ENCODE assay signal across 30 cellular contexts in the genomic region with DNA sequence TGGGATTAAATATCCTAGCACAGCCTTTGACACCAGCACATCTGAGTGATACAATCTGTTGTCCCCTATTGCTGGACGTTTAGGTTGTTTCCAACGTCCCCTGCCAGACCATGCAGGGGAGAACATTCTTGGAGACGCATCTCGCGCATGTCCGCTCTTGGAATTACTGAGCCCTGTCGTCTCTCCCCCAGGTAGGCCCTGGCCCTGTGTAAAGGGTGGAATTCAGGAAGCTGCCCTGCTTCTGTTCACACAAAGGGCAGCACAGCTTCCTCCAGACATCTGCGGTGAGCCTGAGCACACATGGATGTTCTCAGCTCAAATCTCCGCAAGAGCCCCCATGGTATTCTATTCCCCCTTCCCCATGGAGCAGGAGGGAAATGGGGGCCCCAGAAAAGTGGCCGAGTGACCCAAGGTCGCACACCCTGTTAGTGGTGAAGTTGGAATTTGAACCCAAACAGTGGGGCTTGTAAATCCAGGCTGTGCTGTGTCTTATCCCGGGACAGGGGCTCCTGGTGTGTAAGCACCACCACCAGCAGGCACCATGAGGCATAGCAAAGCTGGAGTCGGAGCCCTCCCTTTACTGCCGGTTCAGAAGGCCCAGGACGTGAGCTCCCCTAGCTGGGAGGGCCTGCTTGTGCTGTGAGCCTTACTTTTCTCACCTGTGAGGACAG. TPM values are rescaled to one million over a fixed set of nuclear protein-coding genes. Genes with fewer than 3 reads are reported as not detected.
"Had no signal": no experiment of that assay in that cellular context is flagged by ENCODE, and none has a peak within 500 bp of the region (broad histone marks: within the 10 kb centered on the region; RNA-seq: fewer than 3 reads in every experiment).

No MANE protein-coding gene starts in this region.

- H3K36me3 Mint-ChIP-seq: activated naive CD4-positive, alpha-beta T cell treated with anti-CD3 and anti-CD28 coated beads, Interleukin-2, amount 50 U/mL, for 24 hours; memory B cell; type B pancreatic cell had no signal

- DNase-seq: activated CD4-positive, alpha-beta T cell treated with anti-CD3 and anti-CD28 coated beads, Interleukin-2, amount 10 ng/mL, durations not matched to agents 24 days and 14 days; activated CD8-positive, alpha-beta T cell treated with anti-CD3 and anti-CD28 coated beads, Interleukin-2, amount 10 ng/mL, durations not matched to agents 7 days and 5 days; activated gamma-delta T cell treated with Interleukin-2 at 50 U/mL for 16 hours; activated T-cell treated with anti-CD3 and anti-CD28 coated beads, Interleukin-2, amount 50 U/mL, for 1 hour; anterior cingulate cortex; brain microvascular endothelial cell; caudate nucleus; effector memory CD4-positive, alpha-beta T cell; glutamatergic neuron; hippocampal formation; left cardiac atrium; occipital lobe; stimulated activated CD4-positive, alpha-beta T cell treated with anti-CD3 and anti-CD28 coated beads, Interleukin-4, amount 100 ng/mL, for 24 hours; stimulated activated naive CD4-positive, alpha-beta T cell treated with Interleukin-2 at 50 U/mL for 16 hours; T1000 had no signal

- H3K36me3 ChIP-seq: brain microvascular endothelial cell, thoracic aorta had no signal

- H3K4me3 Mint-ChIP-seq: activated CD4-positive, alpha-beta T cell treated with anti-CD3 and anti-CD28 coated beads, Interleukin-2, amount 10 ng/mL, durations not matched to agents 24 days and 14 days; activated CD8-positive, alpha-beta T cell treated with anti-CD3 and anti-CD28 coated beads, Interleukin-2, amount 10 ng/mL, durations not matched to agents 7 days and 5 days; activated naive CD4-positive, alpha-beta T cell treated with anti-CD3 and anti-CD28 coated beads, Interleukin-2, amount 50 U/mL, for 24 hours; memory B cell; nephron; T-helper 1 cell treated with Interleukin-12 subunit alpha and Interleukin-12 subunit beta and Interleukin-4 antibody, amounts not matched to agents 30 μg/mL and 1 μg/mL, for 36 hours; type B pancreatic cell had no signal

- H3K4me3 ChIP-seq: thoracic aorta had no signal

- H3K27ac Mint-ChIP-seq: activated CD4-positive, alpha-beta T cell treated with anti-CD3 and anti-CD28 coated beads, Interleukin-2, amount 10 ng/mL, durations not matched to agents 24 days and 14 days; activated CD8-positive, alpha-beta T cell treated with anti-CD3 and anti-CD28 coated beads, Interleukin-2, amount 10 ng/mL, durations not matched to agents 7 days and 5 days; activated naive CD4-positive, alpha-beta T cell treated with anti-CD3 and anti-CD28 coated beads, Interleukin-2, amount 50 U/mL, for 24 hours; memory B cell; nephron; progenitor cell of endocrine pancreas; T-helper 1 cell treated with Interleukin-12 subunit alpha and Interleukin-12 subunit beta and Interleukin-4 antibody, amounts not matched to agents 30 μg/mL and 1 μg/mL, for 36 hours; type B pancreatic cell had no signal

- H3K9me3 ChIP-seq: thoracic aorta had no signal

- H3K9me3 Mint-ChIP-seq: activated CD4-positive, alpha-beta T cell treated with anti-CD3 and anti-CD28 coated beads, Interleukin-2, amount 10 ng/mL, durations not matched to agents 24 days and 14 days; activated naive CD4-positive, alpha-beta T cell treated with anti-CD3 and anti-CD28 coated beads, Interleukin-2, amount 50 U/mL, for 24 hours; nephron; T-helper 1 cell treated with Interleukin-12 subunit alpha and Interleukin-12 subunit beta and Interleukin-4 antibody, amounts not matched to agents 30 μg/mL and 1 μg/mL, for 36 hours; type B pancreatic cell had no signal

- ATAC-seq: activated CD8-positive, alpha-beta T cell treated with anti-CD3 and anti-CD28 coated beads, Interleukin-2, amount 10 ng/mL, durations not matched to agents 7 days and 5 days; esophagus mucosa; left cardiac atrium had no signal

- FAIRE-seq: endothelial cell of umbilical vein, frontal cortex, islet of Langerhans had no signal

- H3K27ac ChIP-seq: brain microvascular endothelial cell, thoracic aorta had no signal

RNA-seq across cellular contexts. Expression of a gene that starts 5.0 kb away (rescaled TPM):
- total RNA-seq: activated CD4-positive, alpha-beta T cell treated with anti-CD3 and anti-CD28 coated beads, Interleukin-2, amount 10 ng/mL, durations not matched to agents 24 days and 14 days; activated CD8-positive, alpha-beta T cell treated with anti-CD3 and anti-CD28 coated beads, Interleukin-2, amount 10 ng/mL, durations not matched to agents 7 days and 5 days; dermis microvascular lymphatic vessel endothelial cell; endothelial cell of umbilical vein; esophagus mucosa; frontal cortex; left cardiac atrium; lower leg skin; mononuclear cell; myocyte; occipital lobe; progenitor cell of endocrine pancreas; thoracic aorta had no signal
